ENCODE assay signal across 17 cellular contexts in the genomic region with DNA sequence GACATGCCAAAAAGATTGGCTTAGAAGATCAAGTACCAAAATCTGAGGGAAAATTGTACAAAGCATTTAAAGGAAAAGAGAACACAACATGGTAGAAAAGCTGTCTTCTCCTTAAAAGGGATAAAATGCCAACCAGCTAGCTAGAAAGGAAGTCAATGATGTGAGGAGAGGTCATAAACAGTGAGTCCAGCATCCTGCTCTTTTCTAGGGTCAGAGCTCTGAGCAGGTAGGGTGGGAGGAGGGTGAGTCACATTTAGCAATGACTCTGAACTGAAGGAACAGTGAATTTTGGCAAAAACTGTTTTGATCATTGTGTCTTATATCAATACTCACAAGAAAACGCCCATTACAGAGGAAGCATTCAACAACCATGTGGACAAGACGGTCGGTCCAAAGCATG.
"Had no signal": no experiment of that assay in that cellular context is flagged by ENCODE, and none has a peak within 500 bp of the region (broad histone marks: within the 10 kb centered on the region; RNA-seq: fewer than 3 reads in every experiment).

No MANE protein-coding gene starts in this region.

- H3K27me3 ChIP-seq: adrenal gland, cardiac muscle cell, gastroesophageal sphincter, ovary, thyroid gland had no signal

- H3K4me1 ChIP-seq: adrenal gland, gastroesophageal sphincter, lower lobe of right lung, thyroid gland had no signal

- H3K27ac ChIP-seq: cardiac muscle cell, gastroesophageal sphincter, heart right ventricle, lower lobe of right lung, ovary, thyroid gland had no signal

- H3K36me3 ChIP-seq: adrenal gland, cardiac muscle cell, gastroesophageal sphincter, heart right ventricle, lower lobe of right lung, ovary, thyroid gland had no signal

- FAIRE-seq: urothelium cell line had no signal

- H3K4me3 Mint-ChIP-seq: activated T-helper 1 cell treated with anti-CD3 and anti-CD28 coated beads, Interleukin-12 subunit alpha, Interleukin-12 subunit beta, Interleukin-2, Interleukin-4 antibody, amounts not matched to agents 30 ng/mL and 10 ng/mL and 1 ng/mL, durations not matched to agents 14 hours and 24 hours and 36 hours; mesothelial cell of epicardium; neural crest cell; stimulated activated effector memory CD8-positive, alpha-beta T cell treated with anti-CD3 and anti-CD28 coated beads, Interleukin-12 subunit alpha, Interleukin-12 subunit beta, amount 100 ng/mL, for 72 hours had no signal

- H3K9me3 Mint-ChIP-seq: activated T-helper 1 cell treated with anti-CD3 and anti-CD28 coated beads, Interleukin-12 subunit alpha, Interleukin-12 subunit beta, Interleukin-2, Interleukin-4 antibody, amounts not matched to agents 30 ng/mL and 10 ng/mL and 1 ng/mL, durations not matched to agents 14 hours and 24 hours and 36 hours; mesothelial cell of epicardium; neural crest cell; stimulated activated effector memory CD8-positive, alpha-beta T cell treated with anti-CD3 and anti-CD28 coated beads, Interleukin-12 subunit alpha, Interleukin-12 subunit beta, amount 100 ng/mL, for 72 hours had no signal

- DNase-seq: activated CD4-positive, alpha-beta T cell treated with anti-CD3 and anti-CD28 coated beads, Interleukin-2, amount 50 U/mL, for 4 hours; activated naive CD4-positive, alpha-beta T cell treated with Interleukin-2 at 50 U/mL for 16 hours; adrenal gland; dorsolateral prefrontal cortex; heart right ventricle; left colon; lower lobe of right lung; ovary; stimulated activated CD4-positive, alpha-beta T cell treated with anti-CD3 and anti-CD28 coated beads, Interleukin-2, amount 100 ng/mL, for 24 hours; thyroid gland had no signal

- ATAC-seq: gastroesophageal sphincter; left colon; stimulated activated effector memory CD8-positive, alpha-beta T cell treated with anti-CD3 and anti-CD28 coated beads, Interleukin-12 subunit alpha, Interleukin-12 subunit beta, amount 100 ng/mL, for 72 hours had no signal

- H3K27ac Mint-ChIP-seq: activated T-helper 1 cell treated with anti-CD3 and anti-CD28 coated beads, Interleukin-12 subunit alpha, Interleukin-12 subunit beta, Interleukin-2, Interleukin-4 antibody, amounts not matched to agents 30 ng/mL and 10 ng/mL and 1 ng/mL, durations not matched to agents 14 hours and 24 hours and 36 hours; mesothelial cell of epicardium; stimulated activated effector memory CD8-positive, alpha-beta T cell treated with anti-CD3 and anti-CD28 coated beads, Interleukin-12 subunit alpha, Interleukin-12 subunit beta, amount 100 ng/mL, for 72 hours had no signal

- H3K4me3 ChIP-seq: adrenal gland, cardiac muscle cell, dorsolateral prefrontal cortex, gastroesophageal sphincter, heart right ventricle, lower lobe of right lung, ovary, thyroid gland had no signal

- H3K4me1 Mint-ChIP-seq: stimulated activated effector memory CD8-positive, alpha-beta T cell treated with anti-CD3 and anti-CD28 coated beads, Interleukin-12 subunit alpha, Interleukin-12 subunit beta, amount 100 ng/mL, for 72 hours had no signal

- H3K9me3 ChIP-seq: adrenal gland, gastroesophageal sphincter, heart right ventricle, lower lobe of right lung, ovary, thyroid gland had no signal

- H3K36me3 Mint-ChIP-seq: mesothelial cell of epicardium; stimulated activated effector memory CD8-positive, alpha-beta T cell treated with anti-CD3 and anti-CD28 coated beads, Interleukin-12 subunit alpha, Interleukin-12 subunit beta, amount 100 ng/mL, for 72 hours had no signal
